2 cellular contexts compared by ENCODE assay signal in the genomic region with DNA sequence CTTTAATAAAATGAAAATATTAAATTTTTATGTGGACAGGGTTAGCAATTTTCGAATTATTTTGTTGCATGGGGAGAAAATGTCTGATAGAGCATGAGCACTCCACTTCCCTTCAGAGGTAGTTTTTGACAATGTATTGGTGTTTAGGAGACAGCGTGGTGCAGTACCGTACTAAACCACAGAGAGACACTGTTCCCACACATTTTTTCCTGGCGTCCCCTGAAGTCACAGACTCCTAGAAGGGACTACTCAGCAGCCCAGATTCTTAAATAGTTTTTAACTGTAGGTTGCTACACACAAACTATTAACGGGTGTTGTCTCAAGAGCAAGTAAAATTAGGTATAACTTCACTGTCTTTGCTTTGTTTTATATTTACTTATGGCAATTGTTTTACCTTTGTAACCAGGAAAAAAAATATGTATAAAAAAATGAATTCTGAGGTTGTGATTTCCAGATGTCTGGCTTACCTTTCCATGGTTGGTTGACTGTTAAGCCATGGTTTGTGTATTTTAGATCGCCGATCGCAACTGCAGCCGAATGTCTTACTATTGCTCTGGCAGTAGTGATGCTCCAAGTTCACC.
TF ChIP-seq lines count a peak whose summit lies in the region.

No MANE protein-coding gene starts in this region.

TF ChIP-seq in SK-N-SH, 30 proteins besides CTCF, POLR2A, EP300 and RAD21 (continued from another document):
- TF ChIP-seq NRF1 (IDR thresholded peaks at IDR 0.05; ENCODE audit: low read depth, low read length) (no peak), SIN3A (IDR thresholded peaks at IDR 0.05; ENCODE audit: borderline replicate concordance, low read depth, low read length) (no peak), GATA2 (CRISPR knock-in tag; IDR thresholded peaks at IDR 0.05) (no peak), RFX5 (IDR thresholded peaks at IDR 0.05; ENCODE audit: low read length) (no peak)

TF ChIP-seq in H1, 55 proteins besides CTCF, POLR2A, EP300 and RAD21 (continued from another document):
- TF ChIP-seq, protein P1, sequence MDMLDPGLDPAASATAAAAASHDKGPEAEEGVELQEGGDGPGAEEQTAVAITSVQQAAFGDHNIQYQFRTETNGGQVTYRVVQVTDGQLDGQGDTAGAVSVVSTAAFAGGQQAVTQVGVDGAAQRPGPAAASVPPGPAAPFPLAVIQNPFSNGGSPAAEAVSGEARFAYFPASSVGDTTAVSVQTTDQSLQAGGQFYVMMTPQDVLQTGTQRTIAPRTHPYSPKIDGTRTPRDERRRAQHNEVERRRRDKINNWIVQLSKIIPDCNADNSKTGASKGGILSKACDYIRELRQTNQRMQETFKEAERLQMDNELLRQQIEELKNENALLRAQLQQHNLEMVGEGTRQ (IDR thresholded peaks at IDR 0.05; ENCODE audit: low read length): no peak
- TF ChIP-seq HDAC6 (IDR thresholded peaks at IDR 0.05; ENCODE audit: low read depth, low read length) (no peak), NRF1 (IDR thresholded peaks at IDR 0.05; ENCODE audit: low read depth, low read length) (no peak), KDM5A (IDR thresholded peaks at IDR 0.05; ENCODE audit: low read length) (no peak), BCL11A (IDR thresholded peaks at IDR 0.05; ENCODE audit: low read depth in 2 of 2, low read length in 2 of 2) (no peak), EZH2 (IDR thresholded peaks at IDR 0.05; ENCODE audit: low read depth, low read length, severe bottlenecking) (no peak), CHD2 (IDR thresholded peaks at IDR 0.05; ENCODE audit: low read length) (no peak), RXRA (IDR thresholded peaks at IDR 0.05; ENCODE audit: insufficient read depth, low read depth, low read length) (no peak), BRCA1 (IDR thresholded peaks at IDR 0.05; ENCODE audit: low read depth, low read length) (no peak), SRF (IDR thresholded peaks at IDR 0.05; ENCODE audit: low read depth, low read length) (no peak), SUZ12 (IDR thresholded peaks at IDR 0.05; ENCODE audit: low read length) (no peak), POU5F1 (IDR thresholded peaks at IDR 0.05; ENCODE audit: low read depth, low read length) (no peak)
